ENCODE assay signal across 1 cellular context in the genomic region with DNA sequence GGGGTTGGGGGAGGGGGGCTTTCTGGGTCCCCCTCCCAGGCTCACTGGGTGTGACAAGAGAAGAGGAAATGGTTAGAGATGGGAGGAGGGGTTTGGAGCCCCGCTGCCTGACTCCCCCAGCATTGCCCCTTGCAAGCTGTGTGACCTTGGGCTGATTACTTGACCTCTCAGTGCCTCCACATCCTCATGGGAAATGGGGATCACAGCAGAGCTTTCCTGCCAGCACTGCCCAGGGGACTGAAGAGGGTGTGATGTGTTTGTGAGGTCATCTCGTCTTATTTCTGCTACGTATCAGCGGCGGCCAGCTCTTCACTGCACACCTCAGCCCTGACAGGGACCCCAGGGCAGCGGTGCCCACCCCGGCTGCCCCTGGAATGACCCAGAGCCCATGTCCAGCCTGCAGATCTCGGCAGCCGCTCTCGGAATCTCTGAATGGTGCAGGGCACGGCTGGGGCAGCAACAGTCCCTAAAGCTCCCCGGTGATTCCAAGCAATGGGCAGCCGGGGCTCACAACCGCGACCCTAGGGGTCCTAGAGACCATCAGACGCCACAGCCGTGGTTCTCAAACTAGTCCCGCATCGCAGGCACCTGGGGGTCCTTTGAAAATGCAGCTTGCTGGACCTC.
TF ChIP-seq lines count a peak whose summit lies in the region.

No MANE protein-coding gene starts in this region.

TF ChIP-seq in HCT116, 20 proteins besides CTCF, POLR2A, EP300 and RAD21 (continued from another document):
- TF ChIP-seq, protein P1, sequence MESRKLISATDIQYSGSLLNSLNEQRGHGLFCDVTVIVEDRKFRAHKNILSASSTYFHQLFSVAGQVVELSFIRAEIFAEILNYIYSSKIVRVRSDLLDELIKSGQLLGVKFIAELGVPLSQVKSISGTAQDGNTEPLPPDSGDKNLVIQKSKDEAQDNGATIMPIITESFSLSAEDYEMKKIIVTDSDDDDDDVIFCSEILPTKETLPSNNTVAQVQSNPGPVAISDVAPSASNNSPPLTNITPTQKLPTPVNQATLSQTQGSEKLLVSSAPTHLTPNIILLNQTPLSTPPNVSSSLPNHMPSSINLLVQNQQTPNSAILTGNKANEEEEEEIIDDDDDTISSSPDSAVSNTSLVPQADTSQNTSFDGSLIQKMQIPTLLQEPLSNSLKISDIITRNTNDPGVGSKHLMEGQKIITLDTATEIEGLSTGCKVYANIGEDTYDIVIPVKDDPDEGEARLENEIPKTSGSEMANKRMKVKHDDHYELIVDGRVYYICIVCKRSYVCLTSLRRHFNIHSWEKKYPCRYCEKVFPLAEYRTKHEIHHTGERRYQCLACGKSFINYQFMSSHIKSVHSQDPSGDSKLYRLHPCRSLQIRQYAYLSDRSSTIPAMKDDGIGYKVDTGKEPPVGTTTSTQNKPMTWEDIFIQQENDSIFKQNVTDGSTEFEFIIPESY (IDR thresholded peaks at IDR 0.05; ENCODE audit: extremely low read depth, insufficient replicate concordance, low read length): no peak
- TF ChIP-seq, protein P2, sequence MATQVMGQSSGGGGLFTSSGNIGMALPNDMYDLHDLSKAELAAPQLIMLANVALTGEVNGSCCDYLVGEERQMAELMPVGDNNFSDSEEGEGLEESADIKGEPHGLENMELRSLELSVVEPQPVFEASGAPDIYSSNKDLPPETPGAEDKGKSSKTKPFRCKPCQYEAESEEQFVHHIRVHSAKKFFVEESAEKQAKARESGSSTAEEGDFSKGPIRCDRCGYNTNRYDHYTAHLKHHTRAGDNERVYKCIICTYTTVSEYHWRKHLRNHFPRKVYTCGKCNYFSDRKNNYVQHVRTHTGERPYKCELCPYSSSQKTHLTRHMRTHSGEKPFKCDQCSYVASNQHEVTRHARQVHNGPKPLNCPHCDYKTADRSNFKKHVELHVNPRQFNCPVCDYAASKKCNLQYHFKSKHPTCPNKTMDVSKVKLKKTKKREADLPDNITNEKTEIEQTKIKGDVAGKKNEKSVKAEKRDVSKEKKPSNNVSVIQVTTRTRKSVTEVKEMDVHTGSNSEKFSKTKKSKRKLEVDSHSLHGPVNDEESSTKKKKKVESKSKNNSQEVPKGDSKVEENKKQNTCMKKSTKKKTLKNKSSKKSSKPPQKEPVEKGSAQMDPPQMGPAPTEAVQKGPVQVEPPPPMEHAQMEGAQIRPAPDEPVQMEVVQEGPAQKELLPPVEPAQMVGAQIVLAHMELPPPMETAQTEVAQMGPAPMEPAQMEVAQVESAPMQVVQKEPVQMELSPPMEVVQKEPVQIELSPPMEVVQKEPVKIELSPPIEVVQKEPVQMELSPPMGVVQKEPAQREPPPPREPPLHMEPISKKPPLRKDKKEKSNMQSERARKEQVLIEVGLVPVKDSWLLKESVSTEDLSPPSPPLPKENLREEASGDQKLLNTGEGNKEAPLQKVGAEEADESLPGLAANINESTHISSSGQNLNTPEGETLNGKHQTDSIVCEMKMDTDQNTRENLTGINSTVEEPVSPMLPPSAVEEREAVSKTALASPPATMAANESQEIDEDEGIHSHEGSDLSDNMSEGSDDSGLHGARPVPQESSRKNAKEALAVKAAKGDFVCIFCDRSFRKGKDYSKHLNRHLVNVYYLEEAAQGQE (IDR thresholded peaks at IDR 0.05; ENCODE audit: low read depth): no peak
- no peak for TF ChIP-seq FOSL1 (IDR thresholded peaks at IDR 0.05; ENCODE audit: low read depth)
- TF ChIP-seq SRF (IDR thresholded peaks at IDR 0.05; ENCODE audit: low read depth): no peak
- TF ChIP-seq TCF7L2 (IDR thresholded peaks at IDR 0.05; ENCODE audit: borderline replicate concordance, extremely low read depth, insufficient read depth, insufficient read length): no peak
- TF ChIP-seq EGR1 (IDR thresholded peaks at IDR 0.05; ENCODE audit: low read depth): no peak
TF ChIP-seq in HCT116: peak in this region for 0.
